ENCODE assay signal across 1 cellular context in the genomic region with DNA sequence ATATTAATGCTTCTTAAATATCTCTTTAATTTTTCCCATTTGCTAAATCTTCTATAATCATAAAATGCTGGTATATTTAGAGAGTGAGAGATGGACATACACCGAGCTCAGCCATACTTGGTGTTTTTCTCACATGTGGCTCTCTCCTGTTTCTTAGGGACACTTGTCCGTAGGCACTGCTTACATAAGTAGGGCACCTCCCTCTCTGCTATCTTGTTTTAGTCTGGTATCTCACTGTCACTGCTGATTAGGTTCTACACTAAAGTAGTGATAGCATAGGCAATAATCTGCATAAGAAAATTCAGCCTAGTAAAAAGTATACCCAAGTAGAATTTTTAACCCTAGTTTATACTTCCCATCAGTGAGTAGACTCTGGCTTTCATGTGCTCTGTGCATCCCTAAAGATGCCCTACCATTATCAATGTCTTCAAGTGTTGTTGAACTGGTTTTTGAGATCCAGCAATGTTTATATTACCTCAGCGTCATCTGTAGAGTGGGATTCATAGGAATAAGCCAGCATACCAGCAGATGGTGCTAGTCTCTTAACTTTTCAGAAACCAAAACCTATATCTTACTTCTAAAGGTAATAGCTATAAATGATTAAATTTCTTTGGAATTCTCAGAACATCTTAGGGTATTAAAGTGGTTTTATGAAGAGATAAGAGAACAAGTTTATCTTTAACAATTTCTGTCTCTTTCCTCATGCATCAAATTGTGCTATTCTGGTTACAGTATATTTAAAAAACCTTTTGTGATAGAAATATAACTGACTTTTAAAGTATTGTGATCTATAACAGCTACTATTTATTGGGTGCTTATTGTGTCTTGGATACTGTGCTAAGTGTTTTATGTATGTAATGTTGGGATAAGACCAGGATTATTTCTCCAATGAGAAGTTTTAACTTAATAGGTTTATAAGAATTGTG.
TF ChIP-seq lines count a peak whose summit lies in the region.

No MANE protein-coding gene starts in this region.

TF ChIP-seq in WTC11, 78 proteins besides CTCF, POLR2A, EP300 and RAD21 (continued from another document):
- TF ChIP-seq, protein P1, sequence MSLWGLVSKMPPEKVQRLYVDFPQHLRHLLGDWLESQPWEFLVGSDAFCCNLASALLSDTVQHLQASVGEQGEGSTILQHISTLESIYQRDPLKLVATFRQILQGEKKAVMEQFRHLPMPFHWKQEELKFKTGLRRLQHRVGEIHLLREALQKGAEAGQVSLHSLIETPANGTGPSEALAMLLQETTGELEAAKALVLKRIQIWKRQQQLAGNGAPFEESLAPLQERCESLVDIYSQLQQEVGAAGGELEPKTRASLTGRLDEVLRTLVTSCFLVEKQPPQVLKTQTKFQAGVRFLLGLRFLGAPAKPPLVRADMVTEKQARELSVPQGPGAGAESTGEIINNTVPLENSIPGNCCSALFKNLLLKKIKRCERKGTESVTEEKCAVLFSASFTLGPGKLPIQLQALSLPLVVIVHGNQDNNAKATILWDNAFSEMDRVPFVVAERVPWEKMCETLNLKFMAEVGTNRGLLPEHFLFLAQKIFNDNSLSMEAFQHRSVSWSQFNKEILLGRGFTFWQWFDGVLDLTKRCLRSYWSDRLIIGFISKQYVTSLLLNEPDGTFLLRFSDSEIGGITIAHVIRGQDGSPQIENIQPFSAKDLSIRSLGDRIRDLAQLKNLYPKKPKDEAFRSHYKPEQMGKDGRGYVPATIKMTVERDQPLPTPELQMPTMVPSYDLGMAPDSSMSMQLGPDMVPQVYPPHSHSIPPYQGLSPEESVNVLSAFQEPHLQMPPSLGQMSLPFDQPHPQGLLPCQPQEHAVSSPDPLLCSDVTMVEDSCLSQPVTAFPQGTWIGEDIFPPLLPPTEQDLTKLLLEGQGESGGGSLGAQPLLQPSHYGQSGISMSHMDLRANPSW (CRISPR knock-in tag; conservative IDR thresholded peaks at IDR 0.05; ENCODE audit: low read depth), result no peak
- TF ChIP-seq, protein P2, sequence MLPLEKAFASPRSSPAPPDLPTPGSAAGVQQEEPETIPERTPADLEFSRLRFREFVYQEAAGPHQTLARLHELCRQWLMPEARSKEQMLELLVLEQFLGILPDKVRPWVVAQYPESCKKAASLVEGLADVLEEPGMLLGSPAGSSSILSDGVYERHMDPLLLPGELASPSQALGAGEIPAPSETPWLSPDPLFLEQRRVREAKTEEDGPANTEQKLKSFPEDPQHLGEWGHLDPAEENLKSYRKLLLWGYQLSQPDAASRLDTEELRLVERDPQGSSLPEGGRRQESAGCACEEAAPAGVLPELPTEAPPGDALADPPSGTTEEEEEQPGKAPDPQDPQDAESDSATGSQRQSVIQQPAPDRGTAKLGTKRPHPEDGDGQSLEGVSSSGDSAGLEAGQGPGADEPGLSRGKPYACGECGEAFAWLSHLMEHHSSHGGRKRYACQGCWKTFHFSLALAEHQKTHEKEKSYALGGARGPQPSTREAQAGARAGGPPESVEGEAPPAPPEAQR (CRISPR knock-in tag; IDR thresholded peaks at IDR 0.05), result no peak
- TF ChIP-seq ZNF317 (CRISPR knock-in tag; IDR thresholded peaks at IDR 0.05; ENCODE audit: borderline replicate concordance, low read depth) (no peak), ETV6 (CRISPR knock-in tag; IDR thresholded peaks at IDR 0.05) (no peak), TEAD1 (CRISPR knock-in tag; IDR thresholded peaks at IDR 0.05) (no peak), NFE2L1 (CRISPR knock-in tag; IDR thresholded peaks at IDR 0.05) (no peak)
- TF ChIP-seq, protein P3, sequence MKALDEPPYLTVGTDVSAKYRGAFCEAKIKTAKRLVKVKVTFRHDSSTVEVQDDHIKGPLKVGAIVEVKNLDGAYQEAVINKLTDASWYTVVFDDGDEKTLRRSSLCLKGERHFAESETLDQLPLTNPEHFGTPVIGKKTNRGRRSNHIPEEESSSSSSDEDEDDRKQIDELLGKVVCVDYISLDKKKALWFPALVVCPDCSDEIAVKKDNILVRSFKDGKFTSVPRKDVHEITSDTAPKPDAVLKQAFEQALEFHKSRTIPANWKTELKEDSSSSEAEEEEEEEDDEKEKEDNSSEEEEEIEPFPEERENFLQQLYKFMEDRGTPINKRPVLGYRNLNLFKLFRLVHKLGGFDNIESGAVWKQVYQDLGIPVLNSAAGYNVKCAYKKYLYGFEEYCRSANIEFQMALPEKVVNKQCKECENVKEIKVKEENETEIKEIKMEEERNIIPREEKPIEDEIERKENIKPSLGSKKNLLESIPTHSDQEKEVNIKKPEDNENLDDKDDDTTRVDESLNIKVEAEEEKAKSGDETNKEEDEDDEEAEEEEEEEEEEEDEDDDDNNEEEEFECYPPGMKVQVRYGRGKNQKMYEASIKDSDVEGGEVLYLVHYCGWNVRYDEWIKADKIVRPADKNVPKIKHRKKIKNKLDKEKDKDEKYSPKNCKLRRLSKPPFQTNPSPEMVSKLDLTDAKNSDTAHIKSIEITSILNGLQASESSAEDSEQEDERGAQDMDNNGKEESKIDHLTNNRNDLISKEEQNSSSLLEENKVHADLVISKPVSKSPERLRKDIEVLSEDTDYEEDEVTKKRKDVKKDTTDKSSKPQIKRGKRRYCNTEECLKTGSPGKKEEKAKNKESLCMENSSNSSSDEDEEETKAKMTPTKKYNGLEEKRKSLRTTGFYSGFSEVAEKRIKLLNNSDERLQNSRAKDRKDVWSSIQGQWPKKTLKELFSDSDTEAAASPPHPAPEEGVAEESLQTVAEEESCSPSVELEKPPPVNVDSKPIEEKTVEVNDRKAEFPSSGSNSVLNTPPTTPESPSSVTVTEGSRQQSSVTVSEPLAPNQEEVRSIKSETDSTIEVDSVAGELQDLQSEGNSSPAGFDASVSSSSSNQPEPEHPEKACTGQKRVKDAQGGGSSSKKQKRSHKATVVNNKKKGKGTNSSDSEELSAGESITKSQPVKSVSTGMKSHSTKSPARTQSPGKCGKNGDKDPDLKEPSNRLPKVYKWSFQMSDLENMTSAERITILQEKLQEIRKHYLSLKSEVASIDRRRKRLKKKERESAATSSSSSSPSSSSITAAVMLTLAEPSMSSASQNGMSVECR (CRISPR knock-in tag; IDR thresholded peaks at IDR 0.05; ENCODE audit: borderline replicate concordance), result no peak
- TF ChIP-seq, protein P4, sequence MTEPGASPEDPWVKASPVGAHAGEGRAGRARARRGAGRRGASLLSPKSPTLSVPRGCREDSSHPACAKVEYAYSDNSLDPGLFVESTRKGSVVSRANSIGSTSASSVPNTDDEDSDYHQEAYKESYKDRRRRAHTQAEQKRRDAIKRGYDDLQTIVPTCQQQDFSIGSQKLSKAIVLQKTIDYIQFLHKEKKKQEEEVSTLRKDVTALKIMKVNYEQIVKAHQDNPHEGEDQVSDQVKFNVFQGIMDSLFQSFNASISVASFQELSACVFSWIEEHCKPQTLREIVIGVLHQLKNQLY (CRISPR knock-in tag; IDR thresholded peaks at IDR 0.05), result no peak
